Comparison of ENCODE assay signal across 14 cellular contexts in genomic region chr2:233434666-233435375, GRCh38.
DNase-seq lines count a peak whose midpoint lies in the region; ATAC-seq, FAIRE-seq and TF ChIP-seq lines count a peak whose summit lies in the region.
"Had no signal": no experiment of that assay in that cellular context is flagged by ENCODE, and none has a peak within 500 bp of the region (broad histone marks: within the 10 kb centered on the region; RNA-seq: fewer than 3 reads in every experiment).

No MANE protein-coding gene starts in this region.

- no peak overlapping the region for H3K18ac ChIP-seq in H9 (ENCODE audit: insufficient read length, low read depth, low read length)

- no peak overlapping the region for H2AK5ac ChIP-seq in H9 (ENCODE audit: insufficient read length, low read length)

- H3K4ac ChIP-seq in H9 (ENCODE audit: low read depth, low read length), result no peak overlapping the region

- H3K23ac ChIP-seq in H9 (ENCODE audit: insufficient read length, low read depth, low read length), result no peak overlapping the region

- no peak overlapping the region for H2BK5ac ChIP-seq in H9 (ENCODE audit: insufficient read length, low read length)

- in situ Hi-C loops in GM12878 (cut with MboI), result no loop called here

- BruUV-seq in GM12878 (replicated peaks; lab: Mats Ljungman, UMichigan) (no TSS peak), PC-3 (replicated peaks; lab: Mats Ljungman, UMichigan) (no TSS peak)

- H3K79me2 ChIP-seq in H9 (ENCODE audit: insufficient read depth, low read length), result no peaks in the 10 kb centered on the region
- no peaks in the 10 kb centered on the region for H3K79me2 ChIP-seq in GM12878 (ENCODE audit: control insufficient read depth, insufficient read depth, low read length)
- H3K79me2 ChIP-seq in PC-3 (ENCODE audit: low read length), result peaks cover 38% of the 10 kb centered on the region

- H3K27ac Mint-ChIP-seq in H9, result no peak overlapping the region

- no peak overlapping the region for H2AFZ ChIP-seq in H9 (ENCODE audit: low read length)
- H2AFZ ChIP-seq in GM12878 (ENCODE audit: control insufficient read depth, low read depth, low read length), result no peak overlapping the region
- no peak overlapping the region for H2AFZ ChIP-seq in PC-3 (ENCODE audit: low read length)

- no peaks in the 10 kb centered on the region for H3K4me1 Mint-ChIP-seq in H9

- H3K36me3 ChIP-seq in GM12878 (ENCODE audit: control insufficient read depth in 2 of 2, insufficient read depth in 2 of 2, low read length in 1 of 2) (peaks cover 26 to 37% of the 10 kb centered on the region in 2 experiments), PC-3 (ENCODE audit: low read depth, low read length) (peaks cover 34% of the 10 kb centered on the region; the same call in 1 of the 2 replicates)
- H3K36me3 ChIP-seq: uterus had no signal

- H3K4me2 ChIP-seq in H9 (ENCODE audit: insufficient read depth, insufficient read length, low read length) (no peak overlapping the region), GM12878 (ENCODE audit: control insufficient read depth, insufficient read depth) (no peak overlapping the region), PC-3 (ENCODE audit: low read length) (no peak overlapping the region)
- H3K4me2 ChIP-seq: SK-N-SH had no signal

- no peaks in the 10 kb centered on the region for H4K20me1 ChIP-seq in H9 (ENCODE audit: control insufficient read depth, insufficient read depth, insufficient read length)
- H4K20me1 ChIP-seq in GM12878 (ENCODE audit: control insufficient read depth, insufficient read depth), result no peaks in the 10 kb centered on the region; the same call in 1 of the 2 replicates
- H4K20me1 ChIP-seq in PC-3 (ENCODE audit: low read length), result no peaks in the 10 kb centered on the region

- POLR2A ChIA-PET in GM12878 (lab: Charles Lee) (no interaction called here), PC-3 (lab: Charles Lee; ENCODE audit: unreplicated experiment) (no interaction called here)

- no peak overlapping the region for H2BK15ac ChIP-seq in H9 (ENCODE audit: low read depth, low read length)

- no peak overlapping the region for H4K91ac ChIP-seq in H9 (ENCODE audit: insufficient read length, low read depth, low read length)

- H3K4me3 ChIP-seq in GM12878 (no peak overlapping the region), PC-3 (ENCODE audit: low read length) (no peak overlapping the region)
- H3K4me3 ChIP-seq: prostate gland, uterus had no signal

- H3F3A ChIP-seq in PC-3 (ENCODE audit: low read length, unreplicated experiment), result no peaks in the 10 kb centered on the region

- H3K36me3 Mint-ChIP-seq in H9 (ENCODE audit: insufficient read depth in 1 of 3, low read depth in 3 of 3), result peaks cover 0 to 7% (median 4%) of the 10 kb centered on the region in 3 experiments; a peak in 3 of 7 replicates

- H4K8ac ChIP-seq in H9 (replicated peaks; ENCODE audit: insufficient read length, low read depth, low read length), result no peak overlapping the region

- ATAC-seq in GM12878 (no peak), omental fat pad (ENCODE audit: low FRiP score) (no peak), PC-3 (no peak)

- SMC1A ChIA-PET in GM12878 (lab: Charles Lee; ENCODE audit: uncharacterized antibody, unreplicated experiment), result interaction anchor here (0.7 to 4.1 kb wide), 5 partner anchors 9 to 30 kb away, joined by 3 to 14 read pairs (median 6); no protein-coding TSS in a partner anchor

- no peak overlapping the region for H4K5ac ChIP-seq in H9 (ENCODE audit: insufficient read length, low read depth, low read length)

- H3K23me2 ChIP-seq in H9 (ENCODE audit: insufficient read length, low read depth, low read length, poor library complexity, severe bottlenecking), result no peaks in the 10 kb centered on the region

- intact Hi-C loops in GM12878 (cut with micrococcal nuclease; ENCODE audit: unreplicated experiment) (no loop called here), PC-3 (cut with micrococcal nuclease) (no loop called here)

- no CpG with 5 or more reads among the region's 18 CpGs for WGBS in H9 (ENCODE audit: extremely low coverage, insufficient read length, low lambda C conversion rate)
- 83% methylated on average over 18 of the region's 18 CpGs for WGBS in GM12878 (ENCODE audit: insufficient coverage, insufficient replicate concordance, low lambda C conversion rate, missing lambda C conversion rate)

- H3K4me1 ChIP-seq in H9 (ENCODE audit: insufficient read depth, low read length) (no peaks in the 10 kb centered on the region), GM12878 (ENCODE audit: control insufficient read depth, insufficient read depth, low read length) (peaks cover 5% of the 10 kb centered on the region), PC-3 (ENCODE audit: insufficient read depth, low read length) (peaks cover 14% of the 10 kb centered on the region)
- H3K4me1 ChIP-seq: prostate gland, uterus had no signal

- H2BK120ac ChIP-seq in H9 (ENCODE audit: low read depth, low read length, poor library complexity, severe bottlenecking), result no peak overlapping the region

- H2BK12ac ChIP-seq in H9 (ENCODE audit: insufficient read length, low read depth, low read length), result no peak overlapping the region

- H3T11ph ChIP-seq in H9 (ENCODE audit: low read length), result no peak overlapping the region

- no peaks in the 10 kb centered on the region for H3K9me3 ChIP-seq in H9 (ENCODE audit: control insufficient read depth, low read depth, low read length)
- no peaks in the 10 kb centered on the region for H3K9me3 ChIP-seq in GM12878 (replicated peaks; ENCODE audit: control insufficient read depth, insufficient read depth, low read length)
- no peaks in the 10 kb centered on the region for H3K9me3 ChIP-seq in PC-3 (ENCODE audit: low read length)
- H3K9me3 ChIP-seq: prostate gland, SK-N-SH, uterus had no signal

- H3K9me2 ChIP-seq in PC-3 (replicated peaks; ENCODE audit: low read length), result no peaks in the 10 kb centered on the region; the same call in 1 of the 2 replicates
- H3K9me2 ChIP-seq: SK-N-SH had no signal

- TF ChIP-seq EP300 in GM12878 (IDR thresholded peaks at IDR 0.05; ENCODE audit: borderline replicate concordance in 1 of 2, control insufficient read depth in 1 of 2, low read depth in 2 of 2, low read length in 2 of 2), result no peak

- FAIRE-seq in GM12878 (lab: Jason Lieb, UNC), result no peak
- FAIRE-seq: GM12892 had no signal

- no peak overlapping the region for H3K4me3 Mint-ChIP-seq in H9

- H2BK20ac ChIP-seq in H9 (ENCODE audit: low read depth, low read length, poor library complexity, severe bottlenecking), result no peak overlapping the region

- H3K9ac ChIP-seq in H9 (ENCODE audit: extremely low read depth, insufficient read length, low read length) (no peak overlapping the region), GM12878 (ENCODE audit: control insufficient read depth, insufficient read depth, low read length) (no peak overlapping the region), PC-3 (ENCODE audit: low read length) (no peak overlapping the region)
- H3K9ac ChIP-seq: SK-N-SH had no signal

- no peak overlapping the region for H3K14ac ChIP-seq in H9 (ENCODE audit: insufficient read depth, low read length)

- RAD21 ChIA-PET in GM12878 (lab: Charles Lee; ENCODE audit: unreplicated experiment), result interaction anchor here (1.0 to 1.3 kb wide), 2 partner anchors 9 to 78 kb away, joined by 3 to 5 read pairs; no protein-coding TSS in a partner anchor

- TF ChIP-seq POLR2A in GM12878 (IDR thresholded peaks at IDR 0.05; ENCODE audit: low read depth, low read length), result no peak

- no peaks in the 10 kb centered on the region; a peak in 1 of 5 replicates for H3K9me3 Mint-ChIP-seq in H9

- TF ChIP-seq RAD21 in GM12878 (IDR thresholded peaks at IDR 0.05; ENCODE audit: insufficient read depth, low read depth, low read length), result no peak

- H3K27ac ChIP-seq in H9 (ENCODE audit: insufficient read length, low read depth, low read length), result no peak overlapping the region
- no peak overlapping the region for H3K27ac ChIP-seq in GM12878 (ENCODE audit: control insufficient read depth, insufficient read depth)
- H3K27ac ChIP-seq in PC-3 (ENCODE audit: low read length), result no peak overlapping the region
- H3K27ac ChIP-seq: prostate gland, uterus had no signal

- no peaks in the 10 kb centered on the region for H3K27me3 ChIP-seq in H9 (ENCODE audit: insufficient read depth, low read length)
- H3K27me3 ChIP-seq in GM12878 (replicated peaks in 1 of 2; ENCODE audit: control insufficient read depth in 2 of 2, insufficient read depth in 2 of 2, low read length in 1 of 2), result no peaks in the 10 kb centered on the region
- H3K27me3 ChIP-seq in PC-3 (ENCODE audit: low read length), result no peaks in the 10 kb centered on the region
- H3K27me3 ChIP-seq: uterus had no signal

- no peak overlapping the region for H3K56ac ChIP-seq in H9 (ENCODE audit: insufficient read length, low read depth, low read length)

- no peaks in the 10 kb centered on the region for H3K79me1 ChIP-seq in H9 (ENCODE audit: insufficient read depth, low read depth, low read length, poor library complexity, severe bottlenecking)

- TF ChIP-seq CTCF in H9 (conservative IDR thresholded peaks at IDR 0.05) (no peak), GM12878 (IDR thresholded peaks at IDR 0.05 in 2 of 3, conservative IDR thresholded peaks at IDR 0.05 in 1 of 3; ENCODE audit: control insufficient read depth in 2 of 3, extremely low read depth in 1 of 3, insufficient read depth in 1 of 3, low read depth in 3 of 3, low read length in 3 of 3) (no peak), omental fat pad (IDR thresholded peaks at IDR 0.05) (no peak), PC-3 (conservative IDR thresholded peaks at IDR 0.05; ENCODE audit: low read depth, low read length) (no peak)

- H3K27me3 Mint-ChIP-seq in H9 (ENCODE audit: low read depth), result no peaks in the 10 kb centered on the region

- CTCF ChIA-PET in GM12878 (lab: Yijun Ruan, JAX), result interaction anchor here (0.7 to 1.7 kb wide), 4 partner anchors 8 to 276 kb away, joined by 3 to 10 read pairs (median 4); no protein-coding TSS in a partner anchor
- CTCF ChIA-PET in PC-3 (lab: Charles Lee), result no interaction called here

- DNase-seq in CD1c-positive myeloid dendritic cell (ENCODE audit: extremely low spot score) (peak; percentile 56), H9 (peak; percentile 8), GM12878 (ENCODE audit: low read depth, low spot score) (no peak), omental fat pad (ENCODE audit: low spot score) (peak; percentile 15), PC-3 (no peak), mucosa of gallbladder (ENCODE audit: low spot score) (no peak)
- DNase-seq in stimulated activated naive CD4-positive, alpha-beta T cell treated with Interleukin-2 at 50 U/mL for 16 hours (lab: John Stamatoyannopoulos, UW), result no peak
- DNase-seq: activated T-cell treated with anti-CD3 and anti-CD28 coated beads, Interleukin-2, amount 50 U/mL, for 48 hours; C1 segment of cervical spinal cord; mesendoderm; SK-N-SH; uterus had no signal

TF ChIP-seq in GM12878, 131 proteins besides CTCF, POLR2A, EP300 and RAD21:
- TF ChIP-seq SPI1 (IDR thresholded peaks at IDR 0.05; ENCODE audit: borderline replicate concordance, insufficient read depth, low read depth, low read length) (peak; percentile 59; the same call in 1 of the 2 replicates), ASH2L (IDR thresholded peaks at IDR 0.05; ENCODE audit: borderline replicate concordance, low read depth) (no peak), SRF (IDR thresholded peaks at IDR 0.05; ENCODE audit: low read depth in 2 of 2, low read length in 2 of 2) (0 out of 4 replicates have a peak, but pooled peaks of 1 of the 2 experiments have one; percentile 16), ZNF274 (IDR thresholded peaks at IDR 0.05; ENCODE audit: insufficient read depth, insufficient read length) (no peak)

Comparison
In these comparisons a context has a peak if more than half of its experiments do, and no peak if none do; other contexts are left out.
1. DNase-seq: peak in CD1c-positive myeloid dendritic cell (single experiment), H9 (single experiment) and omental fat pad (single experiment); none in GM12878 (single experiment), stimulated activated naive CD4-positive, alpha-beta T cell treated with Interleukin-2 at 50 U/mL for 16 hours (single experiment), PC-3 (single experiment) and mucosa of gallbladder (single experiment).